ENCODE assay signal across 27 cellular contexts in the genomic region with DNA sequence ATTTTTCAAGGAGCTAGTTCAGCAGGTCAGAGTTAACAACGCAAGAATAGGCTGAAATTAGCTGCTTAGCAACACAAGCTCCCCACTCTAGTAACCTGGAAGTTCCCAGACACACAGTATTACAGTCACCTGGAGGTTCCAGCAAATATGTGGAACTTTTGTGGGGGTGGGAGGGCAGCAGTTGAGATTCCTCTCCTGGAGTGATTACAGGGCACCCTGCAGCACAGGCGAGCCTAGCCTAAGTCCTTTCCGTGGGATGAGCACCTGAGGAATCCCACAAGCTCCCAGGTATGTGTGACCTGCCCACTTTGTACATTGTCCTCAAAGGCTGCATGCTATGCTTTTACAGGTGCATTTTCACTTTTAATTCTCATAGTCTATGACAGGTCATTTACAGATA. TPM values are rescaled to one million over a fixed set of nuclear protein-coding genes. Genes with fewer than 3 reads are reported as not detected.
DNase-seq lines count a peak whose midpoint lies in the region; ATAC-seq and TF ChIP-seq lines count a peak whose summit lies in the region.
"Had no signal": no experiment of that assay in that cellular context is flagged by ENCODE, and none has a peak within 500 bp of the region (broad histone marks: within the 10 kb centered on the region; RNA-seq: fewer than 3 reads in every experiment).

No MANE protein-coding gene starts in this region.

- no peaks in the 10 kb centered on the region for H3K36me3 Mint-ChIP-seq in MCF 10A (ENCODE audit: insufficient read depth, unreplicated experiment)
- H3K36me3 Mint-ChIP-seq: type B pancreatic cell had no signal

- no peak overlapping the region for H3K4me2 ChIP-seq in mammary epithelial cell (ENCODE audit: insufficient read depth, low read depth, low read length)

- peak overlapping the region; percentile 25 for H2AFZ ChIP-seq in mammary epithelial cell (ENCODE audit: low read depth, low read length)

- no peaks in the 10 kb centered on the region for H3K4me1 ChIP-seq in mammary epithelial cell (ENCODE audit: insufficient read depth, low read length)
- no peaks in the 10 kb centered on the region for H3K4me1 ChIP-seq in upper lobe of right lung
- peaks cover 0 to 5% (median 0%) of the 10 kb centered on the region in 4 donors for H3K4me1 ChIP-seq in stomach

- in situ Hi-C loops in mammary epithelial cell (cut with MboI; ENCODE audit: low sequenced_read_pairs in 2 of 2) = no loop called here

- H3K27me3 Mint-ChIP-seq in MCF 10A (ENCODE audit: insufficient read depth, unreplicated experiment) = no peaks in the 10 kb centered on the region
- H3K27me3 Mint-ChIP-seq: CD8-positive, alpha-beta memory T cell; type B pancreatic cell had no signal

- peak; percentile 46 for ATAC-seq in upper lobe of right lung
- no peak for ATAC-seq in HG03439 (IDR thresholded peaks at IDR 0.05; ENCODE audit: unreplicated experiment)

- no peaks in the 10 kb centered on the region for H3K9me3 ChIP-seq in mammary epithelial cell (replicated peaks; ENCODE audit: insufficient read depth, low read length)
- H3K9me3 ChIP-seq in upper lobe of right lung = no peaks in the 10 kb centered on the region
- H3K9me3 ChIP-seq in stomach = no peaks in the 10 kb centered on the region
- H3K9me3 ChIP-seq: esophagus muscularis mucosa, left ventricle myocardium inferior, Peyer's patch, sigmoid colon, SJCRH30 had no signal

- H3K9ac ChIP-seq in mammary epithelial cell (ENCODE audit: insufficient read depth, low read length) = no peak overlapping the region

- DNase-seq in NCI-H146 (lab: John Stamatoyannopoulos, UW) = peak; percentile 11
- no peak for DNase-seq in NCI-H146 treated with DMSO at 0.1 percent for 48 hours (lab: John Stamatoyannopoulos, UW; ENCODE audit: unreplicated experiment)
- DNase-seq in mammary epithelial cell = no peak
- no peak for DNase-seq in MCF 10A (ENCODE audit: unreplicated experiment)
- DNase-seq in kidney tubule cell (ENCODE audit: low spot score) = peak; percentile 66
- no peak for DNase-seq in upper lobe of right lung
- no peak for DNase-seq in stomach
- DNase-seq: 8988T; activated CD4-positive, CD25-positive, alpha-beta regulatory T cell treated with anti-CD3 and anti-CD28 coated beads, Interleukin-2, amount 50 U/mL, for 72 hours; activated effector memory CD4-positive, alpha-beta T cell treated with anti-CD3 and anti-CD28 coated beads, Interleukin-2, amount 50 U/mL, for 16 hours; CD8-positive, alpha-beta memory T cell; endodermal cell; GOT3; KG1; left ventricle myocardium inferior; midbrain; NCI-H1436 treated with DMSO at 0.1 percent for 48 hours; NCI-H2171; Peyer's patch; sigmoid colon; SJCRH30; stimulated activated CD4-positive, alpha-beta T cell treated with anti-CD3 and anti-CD28 coated beads, Interleukin-15, amount 100 ng/mL, for 24 hours; T-helper 1 cell had no signal

- H3K36me3 ChIP-seq in mammary epithelial cell (ENCODE audit: insufficient read depth, low read length) (no peaks in the 10 kb centered on the region), upper lobe of right lung (no peaks in the 10 kb centered on the region), stomach (no peaks in the 10 kb centered on the region)
- H3K36me3 ChIP-seq: cardiac muscle cell, esophagus muscularis mucosa, left ventricle myocardium inferior, Peyer's patch, sigmoid colon, SJCRH30 had no signal

- intact Hi-C loops in mammary epithelial cell (cut with micrococcal nuclease) (no loop called here), MCF 10A (cut with micrococcal nuclease) (no loop called here), upper lobe of right lung (cut with DNase I) (no loop called here), stomach (cut with DNase I; ENCODE audit: low total_unique reads) (no loop called here)

- dilution Hi-C loops in mammary epithelial cell (cut with HindIII; ENCODE audit: low sequenced_read_pairs) = no loop called here

- no peaks in the 10 kb centered on the region for H3K79me2 ChIP-seq in mammary epithelial cell (ENCODE audit: insufficient read depth, low read length)

- no peaks in the 10 kb centered on the region for H3K9me3 Mint-ChIP-seq in MCF 10A (ENCODE audit: unreplicated experiment)
- H3K9me3 Mint-ChIP-seq: CD8-positive, alpha-beta memory T cell; endodermal cell; type B pancreatic cell had no signal

- H4K20me1 ChIP-seq in mammary epithelial cell (ENCODE audit: insufficient read depth, low read length) = no peaks in the 10 kb centered on the region

- no TSS peak for BruUV-seq in mammary epithelial cell (replicated peaks; lab: Mats Ljungman, UMichigan)
- BruUV-seq in MCF 10A (replicated peaks; lab: Mats Ljungman, UMichigan) = no TSS peak

- TF ChIP-seq CTCF in mammary epithelial cell (conservative IDR thresholded peaks at IDR 0.05 in 1 of 2, IDR thresholded peaks at IDR 0.05 in 1 of 2; ENCODE audit: extremely low read depth in 1 of 2, insufficient read depth in 1 of 2, low read depth in 1 of 2, low read length in 2 of 2) (no peak), MCF 10A (IDR thresholded peaks at IDR 0.05; ENCODE audit: unreplicated experiment) (no peak), upper lobe of right lung (IDR thresholded peaks at IDR 0.05) (no peak), stomach (IDR thresholded peaks at IDR 0.05) (no peak)

- no peak for TF ChIP-seq EP300 in stomach (IDR thresholded peaks at IDR 0.05)

- WGBS in mammary epithelial cell (ENCODE audit: low coverage, missing lambda C conversion rate) = 21% methylated on average over 3 of the region's 3 CpGs
- WGBS in stomach, 5 donors = 69 to 91% (median 76%) methylated on average over 3 of the region's 3 CpGs

- no peak overlapping the region for H3K27ac Mint-ChIP-seq in MCF 10A (ENCODE audit: low read depth, unreplicated experiment)
- H3K27ac Mint-ChIP-seq: endodermal cell, type B pancreatic cell had no signal

- no peak overlapping the region for H3K4me3 ChIP-seq in mammary epithelial cell (replicated peaks in 1 of 3; ENCODE audit: insufficient read depth in 1 of 3, low read depth in 2 of 3, low read length in 3 of 3)
- no peak overlapping the region for H3K4me3 ChIP-seq in upper lobe of right lung
- H3K4me3 ChIP-seq in stomach = no peak overlapping the region
- H3K4me3 ChIP-seq: cardiac muscle cell, esophagus muscularis mucosa, left ventricle myocardium inferior, Peyer's patch, sigmoid colon, SJCRH30 had no signal

- POLR2A ChIA-PET in MCF 10A (lab: Yijun Ruan, JAX) = interaction anchor here (0.7 to 1.6 kb wide), 2 partner anchors 13 to 42 kb away, joined by 3 to 4 read pairs; no protein-coding TSS in a partner anchor

- H3K27ac ChIP-seq in mammary epithelial cell (ENCODE audit: insufficient read depth, low read depth, low read length) (no peak overlapping the region), upper lobe of right lung (no peak overlapping the region), stomach (no peak overlapping the region)
- H3K27ac ChIP-seq: cardiac muscle cell, esophagus muscularis mucosa, left ventricle myocardium inferior, sigmoid colon, SJCRH30 had no signal

- no peak overlapping the region for H3K4me3 Mint-ChIP-seq in MCF 10A (ENCODE audit: unreplicated experiment)
- H3K4me3 Mint-ChIP-seq: CD8-positive, alpha-beta memory T cell; endodermal cell; type B pancreatic cell had no signal

- no peak for TF ChIP-seq POLR2A in stomach (IDR thresholded peaks at IDR 0.05)

- CTCF ChIA-PET in mammary epithelial cell (lab: Charles Lee; ENCODE audit: low non-redundant PET) (no interaction called here), MCF 10A (lab: Yijun Ruan, JAX) (interaction anchor here (0.5 to 1.2 kb wide), 4 partner anchors 9 to 152 kb away, joined by 3 read pairs; no protein-coding TSS in a partner anchor)

- peaks cover 5% of the 10 kb centered on the region for H3K4me1 Mint-ChIP-seq in MCF 10A (ENCODE audit: insufficient read depth, unreplicated experiment)

- H3K27me3 ChIP-seq in mammary epithelial cell (ENCODE audit: insufficient read depth, low read length) (no peaks in the 10 kb centered on the region), upper lobe of right lung (no peaks in the 10 kb centered on the region), stomach (no peaks in the 10 kb centered on the region)
- H3K27me3 ChIP-seq: cardiac muscle cell, esophagus muscularis mucosa, Peyer's patch, sigmoid colon, SJCRH30 had no signal

RNA-seq across cellular contexts. Expression of a gene that starts 13.6 kb away (rescaled TPM):
- total RNA-seq in mammary epithelial cell (1 to 10 TPM; 1.3 to 2.3 TPM), MCF 10A (2022) (8.8 TPM in 2 replicates), upper lobe of right lung (7.6 TPM), stomach (10 to 100 TPM in 2 of 5 donors, 1 to 10 TPM in 3; 1.8 to 13.0 (median 5.8) TPM)
- polyA plus RNA-seq in mammary epithelial cell (1.2 TPM), stomach (1 to 10 TPM; 2.1 to 4.7 (median 3.8) TPM)
- not detected for polyA minus RNA-seq in mammary epithelial cell

Comparison
In these comparisons a context has a peak if more than half of its experiments do, and no peak if none do; other contexts are left out.
1. DNase-seq: peak in NCI-H146 (single experiment) and kidney tubule cell (single experiment); none in NCI-H146 treated with DMSO at 0.1 percent for 48 hours (single experiment), mammary epithelial cell (single experiment), MCF 10A (single experiment), upper lobe of right lung (single experiment) and stomach (single experiment).